In genomic region chr10:68105820-68106219, GRCh38 we compare ENCODE assay signal across 13 cellular contexts. TPM values are rescaled to one million over a fixed set of nuclear protein-coding genes. Genes with fewer than 3 reads are reported as not detected.
DNase-seq lines count a peak whose midpoint lies in the region; ATAC-seq, FAIRE-seq and TF ChIP-seq lines count a peak whose summit lies in the region.
"Had no signal": no experiment of that assay in that cellular context is flagged by ENCODE, and none has a peak within 500 bp of the region (broad histone marks: within the 10 kb centered on the region; RNA-seq: fewer than 3 reads in every experiment).

No MANE protein-coding gene starts in this region.

- H3K4me1 ChIP-seq in A549 (peaks cover 69% of the 10 kb centered on the region), SK-N-SH (ENCODE audit: control insufficient read depth in 1 of 2, insufficient read depth in 2 of 2, low read depth in 1 of 2, low read length in 1 of 2) (peaks cover 3 to 43% of the 10 kb centered on the region in 2 experiments; a peak in 2 of 4 replicates), upper lobe of right lung (peaks cover 4% of the 10 kb centered on the region)
- H3K4me1 ChIP-seq: upper lobe of left lung had no signal

- peak overlapping the region; percentile 62 to 88 for H3K27ac ChIP-seq in A549
- peak overlapping the region; percentile 68 to 76 for H3K27ac ChIP-seq in SK-N-SH (ENCODE audit: low read depth in 2 of 2, low read length in 1 of 2)
- H3K27ac ChIP-seq in upper lobe of right lung: no peak overlapping the region
- H3K27ac ChIP-seq: upper lobe of left lung had no signal

- POLR2A ChIA-PET in A549 (lab: Yijun Ruan, JAX) (no interaction called here), SK-N-SH (lab: Yijun Ruan, JAX) (no interaction called here)

- peak in 1 of 2 experiments; percentile 60; a peak in 3 of 6 replicates for ATAC-seq in A549
- no peak for ATAC-seq in upper lobe of right lung
- ATAC-seq in GM19463 (IDR thresholded peaks at IDR 0.05; ENCODE audit: unreplicated experiment): no peak
- ATAC-seq in GM19452 (IDR thresholded peaks at IDR 0.05; ENCODE audit: unreplicated experiment): no peak
- ATAC-seq: activated naive CD8-positive, alpha-beta T cell treated with anti-CD3 and anti-CD28 coated beads, Interleukin-2, amount 50 U/mL, for 24 hours had no signal

- TF ChIP-seq RAD21 in A549 (conservative IDR thresholded peaks at IDR 0.05 in 1 of 2, IDR thresholded peaks at IDR 0.05 in 1 of 2) (no peak), SK-N-SH (IDR thresholded peaks at IDR 0.05; ENCODE audit: low read length) (no peak)

- intact Hi-C loops in upper lobe of right lung (cut with DNase I): no loop called here

- H3K9ac ChIP-seq in SK-N-SH: peak overlapping the region; percentile 5; the same call in 1 of the 2 replicates

- WGBS in A549 (ENCODE audit: missing lambda C conversion rate): 7% methylated on average over 3 of the region's 3 CpGs
- WGBS in SK-N-SH (ENCODE audit: low lambda C conversion rate): 26% methylated on average over 3 of the region's 3 CpGs

- TF ChIP-seq CTCF in A549 (IDR thresholded peaks at IDR 0.05) (no peak), SK-N-SH (IDR thresholded peaks at IDR 0.05) (no peak), fibroblast of pulmonary artery (IDR thresholded peaks at IDR 0.05; ENCODE audit: low read length, missing control alignments) (no peak), upper lobe of right lung (IDR thresholded peaks at IDR 0.05) (no peak)

- H3K79me2 ChIP-seq in SK-N-SH (ENCODE audit: insufficient read depth): no peaks in the 10 kb centered on the region

- H4K20me1 ChIP-seq in SK-N-SH (ENCODE audit: insufficient read depth): no peaks in the 10 kb centered on the region

- CTCF ChIA-PET in A549 (lab: Yijun Ruan, JAX): interaction anchor here (1.2 to 2.5 kb wide), 2 partner anchors 23 to 50 kb away, joined by 3 to 10 read pairs; no protein-coding TSS in a partner anchor
- CTCF ChIA-PET in SK-N-SH (lab: Yijun Ruan, JAX): interaction anchor here (1.3 kb wide), 1 partner anchor 50 kb away, joined by 3 read pairs; no protein-coding TSS in a partner anchor

- H2AFZ ChIP-seq in SK-N-SH (ENCODE audit: low read depth): no peak overlapping the region

- no peaks in the 10 kb centered on the region for H3K9me2 ChIP-seq in SK-N-SH

- H3K36me3 ChIP-seq in SK-N-SH (replicated peaks in 1 of 2; ENCODE audit: control insufficient read depth in 1 of 2, insufficient read depth in 2 of 2, low read length in 1 of 2) (no peaks in the 10 kb centered on the region), upper lobe of right lung (no peaks in the 10 kb centered on the region)
- H3K36me3 ChIP-seq: upper lobe of left lung had no signal

- H3F3A ChIP-seq in SK-N-SH (replicated peaks; ENCODE audit: insufficient read depth): peaks cover 13% of the 10 kb centered on the region

- H3K4me2 ChIP-seq in A549 (peak overlapping the region; percentile 73), SK-N-SH (peak overlapping the region; percentile 20; the same call in 1 of the 2 replicates)

- DNase-seq in A549 (ENCODE audit: low read depth in 1 of 2, low spot score in 1 of 2) (no peak), H54 (ENCODE audit: insufficient read length, low spot score) (peak; percentile 29), SK-N-SH (no peak), fibroblast of pulmonary artery (ENCODE audit: low read depth) (peak; percentile 25), upper lobe of right lung (no peak)
- no peak for DNase-seq in stimulated activated naive CD4-positive, alpha-beta T cell treated with Interleukin-2 at 50 U/mL for 16 hours (lab: John Stamatoyannopoulos, UW)
- DNase-seq: activated naive CD8-positive, alpha-beta T cell treated with anti-CD3 and anti-CD28 coated beads, Interleukin-2, amount 50 U/mL, for 24 hours; NCI-H446 treated with DMSO at 0.1 percent for 48 hours; SW 1271; upper lobe of left lung had no signal

- TF ChIP-seq POLR2A in A549 (IDR thresholded peaks at IDR 0.05; ENCODE audit: low read length) (no peak), H54 (IDR thresholded peaks at IDR 0.05; ENCODE audit: low read depth, low read length) (no peak)

- TF ChIP-seq EP300 in A549 (IDR thresholded peaks at IDR 0.05) (no peak), SK-N-SH (IDR thresholded peaks at IDR 0.05; ENCODE audit: borderline replicate concordance in 1 of 2, low read depth in 1 of 2, low read length in 1 of 2) (no peak)

- FAIRE-seq in A549 (lab: Jason Lieb, UNC): no peak
- peak; percentile 99 for FAIRE-seq in H54 (lab: Jason Lieb, UNC)

- H3K4me3 ChIP-seq in A549: no peak overlapping the region
- H3K4me3 ChIP-seq in SK-N-SH (ENCODE audit: low read depth in 2 of 2, low read length in 1 of 2): peak overlapping the region in 1 of 2 experiments; percentile 9; a peak in 1 of 4 replicates
- no peak overlapping the region for H3K4me3 ChIP-seq in fibroblast of pulmonary artery (replicated peaks; ENCODE audit: low read depth, low read length)
- H3K4me3 ChIP-seq in upper lobe of right lung: no peak overlapping the region
- H3K4me3 ChIP-seq: upper lobe of left lung had no signal

- H3K27me3 ChIP-seq in SK-N-SH (ENCODE audit: insufficient read depth): no peaks in the 10 kb centered on the region
- H3K27me3 ChIP-seq in upper lobe of right lung: no peaks in the 10 kb centered on the region
- H3K27me3 ChIP-seq: upper lobe of left lung had no signal

- H3K9me3 ChIP-seq in A549 (no peaks in the 10 kb centered on the region), SK-N-SH (no peaks in the 10 kb centered on the region), upper lobe of right lung (no peaks in the 10 kb centered on the region)
- H3K9me3 ChIP-seq: upper lobe of left lung had no signal

TF ChIP-seq in A549, 52 proteins besides CTCF, POLR2A, EP300 and RAD21:
- 0 out of 2 replicates have a peak, but pooled peaks have one; percentile 23 for TF ChIP-seq FOSB (CRISPR knock-in tag; IDR thresholded peaks at IDR 0.05)
- TF ChIP-seq MAX (IDR thresholded peaks at IDR 0.05): 0 out of 2 replicates have a peak, but pooled peaks have one; percentile 13
- TF ChIP-seq KDM5A (IDR thresholded peaks at IDR 0.05): no peak
- no peak for TF ChIP-seq NFE2L2 (conservative IDR thresholded peaks at IDR 0.05; ENCODE audit: low read length)
- TF ChIP-seq FOSL2 (IDR thresholded peaks at IDR 0.05): no peak
- TF ChIP-seq FOSL2 (CRISPR knock-in tag; IDR thresholded peaks at IDR 0.05): peak; percentile 17; the same call in 1 of the 2 replicates
- TF ChIP-seq HOXB5 (CRISPR knock-in tag; IDR thresholded peaks at IDR 0.05): no peak

TF ChIP-seq in SK-N-SH, 30 proteins besides CTCF, POLR2A, EP300 and RAD21 (continues in another document):
- TF ChIP-seq RCOR1 (IDR thresholded peaks at IDR 0.05; ENCODE audit: low read length) (no peak), CHD2 (IDR thresholded peaks at IDR 0.05; ENCODE audit: low read length, partially characterized antibody) (no peak), REST (IDR thresholded peaks at IDR 0.05; ENCODE audit: low read depth, low read length) (no peak), SIN3A (IDR thresholded peaks at IDR 0.05; ENCODE audit: borderline replicate concordance, low read depth, low read length) (no peak), FOSL2 (IDR thresholded peaks at IDR 0.05; ENCODE audit: borderline replicate concordance, low read depth) (peak; percentile 50; the same call in 1 of the 2 replicates), JUND (IDR thresholded peaks at IDR 0.05) (0 out of 2 replicates have a peak, but pooled peaks have one; percentile 22)

RNA-seq across cellular contexts. Expression of gene MYPN, which starts 3.5 kb away (rescaled TPM):
- 2.1 and 2.3 TPM in 2 replicates for polyA plus RNA-seq in A549 (2011; rRNA removed)
- polyA plus RNA-seq in A549 (2012; cell fraction: cytosol; rRNA removed): 0.67 and 0.95 TPM in 2 replicates
- polyA plus RNA-seq in A549 (2012; cell fraction: nucleus; rRNA removed): 1.1 and 1.9 TPM in 2 replicates
- polyA plus RNA-seq in A549 (2017; fragmentation: RNase III; extraction: RNeasy Plus Mini Kit Qiagen cat#74134 plus additional on column Dnase treatment): 1.5 to 1.8 TPM (median 1.5 TPM) in 3 replicates
- polyA minus RNA-seq in A549 (2011; rRNA and poly(A)+ RNA removed): 2.3 and 2.6 TPM in 2 replicates
- polyA plus RNA-seq in SK-N-SH (2012; rRNA removed): 0.43 and 0.73 TPM in 2 replicates
- 0.48 and 0.50 TPM in 2 replicates for polyA plus RNA-seq in SK-N-SH (2012; cell fraction: cytosol; rRNA removed)
- 0.87 and 0.90 TPM in 2 replicates for polyA plus RNA-seq in SK-N-SH (2012; cell fraction: nucleus; rRNA removed)
- not detected for total RNA-seq in upper lobe of right lung
- total RNA-seq: upper lobe of left lung had no signal
- polyA plus RNA-seq: IgD-negative memory B cell had no signal

RNA-seq across cellular contexts. Expression of gene HERC4, which starts 30.7 kb away (rescaled TPM):
- 40.5 and 51.3 TPM in 2 replicates for polyA plus RNA-seq in A549 (2011; rRNA removed)
- polyA plus RNA-seq in A549 (2012; cell fraction: cytosol; rRNA removed): 13.8 and 16.0 TPM in 2 replicates
- polyA plus RNA-seq in A549 (2012; cell fraction: nucleus; rRNA removed): 18.3 and 43.5 TPM in 2 replicates
- polyA plus RNA-seq in A549 (2017; fragmentation: RNase III; extraction: RNeasy Plus Mini Kit Qiagen cat#74134 plus additional on column Dnase treatment): 42.2 to 53.7 TPM (median 43.2 TPM) in 3 replicates
- polyA minus RNA-seq in A549 (2011; rRNA and poly(A)+ RNA removed): 25.5 and 29.6 TPM in 2 replicates
- polyA plus RNA-seq in SK-N-SH (2012; rRNA removed): 16.2 and 24.3 TPM in 2 replicates
- 23.0 and 24.9 TPM in 2 replicates for polyA plus RNA-seq in SK-N-SH (2012; cell fraction: cytosol; rRNA removed)
- 20.4 and 48.8 TPM in 2 replicates for polyA plus RNA-seq in SK-N-SH (2012; cell fraction: nucleus; rRNA removed)
- total RNA-seq in upper lobe of right lung: 55.1 TPM

Comparison
In these comparisons a context has a peak if more than half of its experiments do, and no peak if none do; other contexts are left out.
1. DNase-seq: peak in H54 (single experiment) and fibroblast of pulmonary artery (single experiment); none in A549 (0 of 2), SK-N-SH (single experiment), upper lobe of right lung (single experiment) and stimulated activated naive CD4-positive, alpha-beta T cell treated with Interleukin-2 at 50 U/mL for 16 hours (single experiment).
2. Of the 12 proteins assayed by ChIP-seq in both A549 and SK-N-SH: peak only in A549: MAX; only in SK-N-SH: PBX3; in both: none; in neither: 9; mixed calls (peak in some experiments, not most) for 1.